20 cellular contexts compared by ENCODE assay signal in the genomic region with DNA sequence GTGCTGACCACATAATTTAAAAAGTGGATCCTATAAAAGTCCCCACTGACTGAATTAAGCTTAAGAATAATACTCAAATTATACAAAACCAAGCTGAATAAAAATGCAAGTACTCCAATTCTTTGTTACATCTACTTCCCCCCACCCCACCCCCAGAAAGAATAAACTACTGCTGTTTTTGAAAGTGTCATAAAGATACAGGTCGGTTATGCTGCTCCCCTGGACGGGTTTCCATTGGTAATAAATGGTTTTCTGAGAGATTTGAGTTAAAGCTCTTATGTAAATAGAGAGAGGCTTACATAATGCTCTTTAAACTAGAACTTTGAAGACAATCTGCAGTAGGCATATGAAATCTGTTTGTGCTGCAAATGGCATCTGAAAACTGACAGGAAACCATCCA. TPM values are rescaled to one million over a fixed set of nuclear protein-coding genes. Genes with fewer than 3 reads are reported as not detected.
DNase-seq lines count a peak whose midpoint lies in the region; ATAC-seq and TF ChIP-seq lines count a peak whose summit lies in the region.
"Had no signal": no experiment of that assay in that cellular context is flagged by ENCODE, and none has a peak within 500 bp of the region (broad histone marks: within the 10 kb centered on the region; RNA-seq: fewer than 3 reads in every experiment).

No MANE protein-coding gene starts in this region.

- peak overlapping the region; percentile 70 for H3K4me3 Mint-ChIP-seq in activated naive CD8-positive, alpha-beta T cell
- no peak overlapping the region for H3K4me3 Mint-ChIP-seq in activated naive CD8-positive, alpha-beta T cell treated with anti-CD3 and anti-CD28 coated beads, Interleukin-2, amount 50 U/mL, for 24 hours
- H3K4me3 Mint-ChIP-seq in activated T-helper 1 cell treated with anti-CD3 and anti-CD28 coated beads, Interleukin-12 subunit alpha, Interleukin-12 subunit beta, Interleukin-2, Interleukin-4 antibody, amounts not matched to agents 30 ng/mL and 10 ng/mL and 1 ng/mL, durations not matched to agents 14 hours and 24 hours and 36 hours: peak overlapping the region; percentile 78

- H3K4me3 ChIP-seq in iPS-18a (ENCODE audit: low read length): peak overlapping the region; percentile 79
- H3K4me3 ChIP-seq in right lobe of liver: no peak overlapping the region

- H3K27ac Mint-ChIP-seq in activated naive CD8-positive, alpha-beta T cell: no peak overlapping the region
- no peak overlapping the region for H3K27ac Mint-ChIP-seq in activated naive CD8-positive, alpha-beta T cell treated with anti-CD3 and anti-CD28 coated beads, Interleukin-2, amount 50 U/mL, for 24 hours
- H3K27ac Mint-ChIP-seq in activated T-helper 1 cell treated with anti-CD3 and anti-CD28 coated beads, Interleukin-12 subunit alpha, Interleukin-12 subunit beta, Interleukin-2, Interleukin-4 antibody, amounts not matched to agents 30 ng/mL and 10 ng/mL and 1 ng/mL, durations not matched to agents 14 hours and 24 hours and 36 hours: no peak overlapping the region
- H3K27ac Mint-ChIP-seq: immature natural killer cell had no signal

- intact Hi-C loops in activated T-helper 1 cell treated with anti-CD3 and anti-CD28 coated beads, Interleukin-12 subunit alpha, Interleukin-12 subunit beta, Interleukin-2, Interleukin-4 antibody, amounts not matched to agents 30 ng/mL and 10 ng/mL and 1 ng/mL, durations not matched to agents 14 hours and 24 hours and 36 hours (cut with micrococcal nuclease): no loop called here
- intact Hi-C loops in right lobe of liver (cut with DNase I): no loop called here

- no peaks in the 10 kb centered on the region for H3K9me3 Mint-ChIP-seq in activated naive CD8-positive, alpha-beta T cell (ENCODE audit: low read depth)
- no peaks in the 10 kb centered on the region for H3K9me3 Mint-ChIP-seq in activated naive CD8-positive, alpha-beta T cell treated with anti-CD3 and anti-CD28 coated beads, Interleukin-2, amount 50 U/mL, for 24 hours
- H3K9me3 Mint-ChIP-seq in activated T-helper 1 cell treated with anti-CD3 and anti-CD28 coated beads, Interleukin-12 subunit alpha, Interleukin-12 subunit beta, Interleukin-2, Interleukin-4 antibody, amounts not matched to agents 30 ng/mL and 10 ng/mL and 1 ng/mL, durations not matched to agents 14 hours and 24 hours and 36 hours: no peaks in the 10 kb centered on the region

- peaks cover 2% of the 10 kb centered on the region for H3K36me3 Mint-ChIP-seq in activated naive CD8-positive, alpha-beta T cell
- H3K36me3 Mint-ChIP-seq in activated naive CD8-positive, alpha-beta T cell treated with anti-CD3 and anti-CD28 coated beads, Interleukin-2, amount 50 U/mL, for 24 hours (ENCODE audit: low read depth): no peaks in the 10 kb centered on the region
- H3K36me3 Mint-ChIP-seq in activated T-helper 1 cell treated with anti-CD3 and anti-CD28 coated beads, Interleukin-12 subunit alpha, Interleukin-12 subunit beta, Interleukin-2, Interleukin-4 antibody, amounts not matched to agents 30 ng/mL and 10 ng/mL and 1 ng/mL, durations not matched to agents 14 hours and 24 hours and 36 hours (ENCODE audit: low read depth): peaks cover 7% of the 10 kb centered on the region

- DNase-seq in activated naive CD8-positive, alpha-beta T cell treated with anti-CD3 and anti-CD28 coated beads, Interleukin-2, amount 50 U/mL, for 24 hours: no peak
- DNase-seq in activated T-helper 1 cell treated with anti-CD3 and anti-CD28 coated beads, Interleukin-12 subunit alpha, Interleukin-12 subunit beta, Interleukin-2, Interleukin-4 antibody, amounts not matched to agents 30 ng/mL and 10 ng/mL and 1 ng/mL, durations not matched to agents 14 hours and 24 hours and 36 hours (ENCODE audit: low spot score): no peak
- DNase-seq in SKM-1 treated with dmso at 0.1 percent for 144 hours (lab: John Stamatoyannopoulos, UW; ENCODE audit: unreplicated experiment) (no peak), right lobe of liver (no peak), NCI-H1092 (lab: John Stamatoyannopoulos, UW) (no peak)
- DNase-seq: activated CD4-positive, alpha-beta T cell treated with anti-CD3 and anti-CD28 coated beads, Interleukin-2, amount 50 U/mL, for 4 hours; activated effector memory CD4-positive, alpha-beta T cell treated with Interleukin-2 at 50 U/mL for 16 hours; COR-L47; GDM1; immature natural killer cell; NCI-H1694 treated with DMSO at 0.1 percent for 48 hours; NCI-H446 treated with DMSO at 0.1 percent for 48 hours; SHP77 treated with DMSO at 0.1 percent for 48 hours; stimulated activated CD4-positive, alpha-beta T cell treated with anti-CD3 and anti-CD28 coated beads, Interleukin-2, amount 100 ng/mL, for 48 hours; testis had no signal

- no peaks in the 10 kb centered on the region for H3K36me3 ChIP-seq in iPS-18a (ENCODE audit: control insufficient read depth, low read depth, low read length)
- no peaks in the 10 kb centered on the region for H3K36me3 ChIP-seq in right lobe of liver

- H3K27me3 ChIP-seq in iPS-18a (ENCODE audit: control insufficient read depth, insufficient read depth, low read length) (peaks cover 75% of the 10 kb centered on the region), right lobe of liver (peaks cover 0 to 26% of the 10 kb centered on the region in 2 donors)
- H3K27me3 ChIP-seq: testis had no signal

- no peak for TF ChIP-seq POLR2A in right lobe of liver (IDR thresholded peaks at IDR 0.05)

- H3K9me3 ChIP-seq in iPS-18a (ENCODE audit: control insufficient read depth, low read depth, low read length) (no peaks in the 10 kb centered on the region), right lobe of liver (no peaks in the 10 kb centered on the region)
- H3K9me3 ChIP-seq: testis had no signal

- H3K4me1 ChIP-seq in iPS-18a (ENCODE audit: control insufficient read depth, low read depth, low read length) (peaks cover 24% of the 10 kb centered on the region), right lobe of liver (peaks cover 0 to 11% (median 0%) of the 10 kb centered on the region in 4 donors)

- peaks cover 63% of the 10 kb centered on the region for H3K27me3 Mint-ChIP-seq in activated naive CD8-positive, alpha-beta T cell
- peaks cover 88% of the 10 kb centered on the region for H3K27me3 Mint-ChIP-seq in activated naive CD8-positive, alpha-beta T cell treated with anti-CD3 and anti-CD28 coated beads, Interleukin-2, amount 50 U/mL, for 24 hours
- H3K27me3 Mint-ChIP-seq in activated T-helper 1 cell treated with anti-CD3 and anti-CD28 coated beads, Interleukin-12 subunit alpha, Interleukin-12 subunit beta, Interleukin-2, Interleukin-4 antibody, amounts not matched to agents 30 ng/mL and 10 ng/mL and 1 ng/mL, durations not matched to agents 14 hours and 24 hours and 36 hours (ENCODE audit: insufficient read depth): peaks cover 69% of the 10 kb centered on the region

- H3K4me1 Mint-ChIP-seq in activated naive CD8-positive, alpha-beta T cell (ENCODE audit: low read depth): peaks cover 23% of the 10 kb centered on the region
- H3K4me1 Mint-ChIP-seq in activated naive CD8-positive, alpha-beta T cell treated with anti-CD3 and anti-CD28 coated beads, Interleukin-2, amount 50 U/mL, for 24 hours: peaks cover 24% of the 10 kb centered on the region
- H3K4me1 Mint-ChIP-seq in activated T-helper 1 cell treated with anti-CD3 and anti-CD28 coated beads, Interleukin-12 subunit alpha, Interleukin-12 subunit beta, Interleukin-2, Interleukin-4 antibody, amounts not matched to agents 30 ng/mL and 10 ng/mL and 1 ng/mL, durations not matched to agents 14 hours and 24 hours and 36 hours (ENCODE audit: low read depth): peaks cover 29% of the 10 kb centered on the region

- 7% methylated on average over 2 of the region's 2 CpGs for WGBS in right lobe of liver (ENCODE audit: insufficient coverage, low coverage, low lambda C conversion rate, missing lambda C conversion rate)

- TF ChIP-seq CTCF in right lobe of liver (IDR thresholded peaks at IDR 0.05): no peak

- no peak overlapping the region for H3K27ac ChIP-seq in iPS-18a (ENCODE audit: low read length)
- peak overlapping the region; percentile 24 for H3K27ac ChIP-seq in temporal lobe (ENCODE audit: low read depth, low read length)
- H3K27ac ChIP-seq in right lobe of liver: no peak overlapping the region
- H3K27ac ChIP-seq: epithelial cell of prostate, testis had no signal

- H3K9ac ChIP-seq in iPS-18a (ENCODE audit: low read length): no peak overlapping the region

- ATAC-seq in activated naive CD8-positive, alpha-beta T cell treated with anti-CD3 and anti-CD28 coated beads, Interleukin-2, amount 50 U/mL, for 24 hours: no peak
- ATAC-seq in right lobe of liver: no peak

RNA-seq across cellular contexts. Expression of gene POU3F2, which starts 10.9 kb away (rescaled TPM):
- total RNA-seq in activated T-helper 1 cell treated with anti-CD3 and anti-CD28 coated beads, Interleukin-12 subunit alpha, Interleukin-12 subunit beta, Interleukin-2, Interleukin-4 antibody, amounts not matched to agents 30 ng/mL and 10 ng/mL and 1 ng/mL, durations not matched to agents 14 hours and 24 hours and 36 hours: not detected in 2 replicates
- 156 TPM for total RNA-seq in temporal lobe
- total RNA-seq in right lobe of liver: not detected
- total RNA-seq: lung microvascular endothelial cell had no signal

Comparison
In these comparisons a context has a peak if more than half of its experiments do, and no peak if none do; other contexts are left out.
1. RNA of gene POU3F2, which starts 10.9 kb away (total RNA-seq): 156 TPM in temporal lobe (single experiment); not detected in activated T-helper 1 cell treated with anti-CD3 and anti-CD28 coated beads, Interleukin-12 subunit alpha, Interleukin-12 subunit beta, Interleukin-2, Interleukin-4 antibody, amounts not matched to agents 30 ng/mL and 10 ng/mL and 1 ng/mL, durations not matched to agents 14 hours and 24 hours and 36 hours and not detected in right lobe of liver; every median in the first group is over 100 times any median in the second.